Comparison of ENCODE assay signal across 8 cellular contexts in genomic region chr6:142846883-142847287, GRCh38.
DNase-seq lines count a peak whose midpoint lies in the region; ATAC-seq and TF ChIP-seq lines count a peak whose summit lies in the region.

No MANE protein-coding gene starts in this region.

- no peaks in the 10 kb centered on the region for H3K9me3 Mint-ChIP-seq in naive B cell

- peak overlapping the region in 5 of 6 donors; percentile 80 to 98 (median 91) for H3K27ac Mint-ChIP-seq in naive B cell

- POLR2A ChIA-PET in BJ (lab: Charles Lee) = interaction anchor here (0.7 kb wide), 1 partner anchor 100 kb away, joined by 9 read pairs; no protein-coding TSS in a partner anchor

- H3K36me3 Mint-ChIP-seq in naive B cell = no peaks in the 10 kb centered on the region

- peak overlapping the region in 5 of 8 donors; percentile 39 to 88 (median 77) for H3K4me3 Mint-ChIP-seq in naive B cell

- peak; percentile 67 for DNase-seq in BJ (ENCODE audit: low read depth)
- DNase-seq in MM.1S = peak; percentile 13
- DNase-seq in coronary artery (ENCODE audit: low spot score) = no peak
- no peak for DNase-seq in naive B cell
- DNase-seq in NCI-H510A treated with DMSO at 0.1 percent for 48 hours (lab: John Stamatoyannopoulos, UW) = no peak

- peak overlapping the region; percentile 94 for H3K9ac ChIP-seq in MM.1S (ENCODE audit: low read length)

- no peaks in the 10 kb centered on the region for H3K9me3 ChIP-seq in MM.1S (replicated peaks; ENCODE audit: insufficient read depth, low read length)

- peak overlapping the region; percentile 93 for H3K4me2 ChIP-seq in MM.1S (ENCODE audit: low read depth, low read length)

- no peak overlapping the region for H3K4me3 ChIP-seq in BJ (ENCODE audit: low read depth, low read length)
- H3K4me3 ChIP-seq in MM.1S (ENCODE audit: low read length) = no peak overlapping the region
- H3K4me3 ChIP-seq in coronary artery = peak overlapping the region; percentile 4

- H3K27ac ChIP-seq in MM.1S (ENCODE audit: low read length) (peak overlapping the region; percentile 99), coronary artery (peak overlapping the region; percentile 60 to 62)

- no peaks in the 10 kb centered on the region for H3K27me3 Mint-ChIP-seq in naive B cell

- CTCF ChIA-PET in BJ (lab: Yijun Ruan, JAX) = interaction anchor here (0.6 kb wide), 1 partner anchor 578 kb away, joined by 4 read pairs; no protein-coding TSS in a partner anchor

- no peak overlapping the region for H2AFZ ChIP-seq in MM.1S (ENCODE audit: low read length)

- H3F3A ChIP-seq in MM.1S (ENCODE audit: insufficient read depth, low read length) = peaks cover 39% of the 10 kb centered on the region

- H3K4me1 Mint-ChIP-seq in naive B cell = peaks cover 67 to 91% (median 88%) of the 10 kb centered on the region in 3 donors

- ATAC-seq in naive B cell (ENCODE audit: low read depth in 2 of 2) (no peak), GM18502 (IDR thresholded peaks at IDR 0.05; ENCODE audit: poor library complexity, unreplicated experiment) (no peak), HG03565 (IDR thresholded peaks at IDR 0.05; ENCODE audit: unreplicated experiment) (no peak), HG02840 (IDR thresholded peaks at IDR 0.05; ENCODE audit: low FRiP score, unreplicated experiment) (no peak)

- H3K4me1 ChIP-seq in MM.1S (ENCODE audit: low read length) = peaks cover 52% of the 10 kb centered on the region

- H3K9me2 ChIP-seq in MM.1S (replicated peaks; ENCODE audit: insufficient read depth, low read length) = no peaks in the 10 kb centered on the region

- no peaks in the 10 kb centered on the region for H4K20me1 ChIP-seq in MM.1S (ENCODE audit: insufficient read depth, low read length)

- H3K27me3 ChIP-seq in BJ (ENCODE audit: control insufficient read depth, insufficient read depth, low read length) (no peaks in the 10 kb centered on the region), MM.1S (replicated peaks; ENCODE audit: insufficient read depth, low read length) (no peaks in the 10 kb centered on the region)

- H3K36me3 ChIP-seq in BJ (ENCODE audit: control insufficient read depth, insufficient read depth, low read length) = no peaks in the 10 kb centered on the region
- no peaks in the 10 kb centered on the region for H3K36me3 ChIP-seq in MM.1S (replicated peaks; ENCODE audit: insufficient read depth, low read length)

- TF ChIP-seq CTCF in BJ (IDR thresholded peaks at IDR 0.05; ENCODE audit: insufficient read depth, low read depth, low read length) = no peak
- TF ChIP-seq CTCF in MM.1S (IDR thresholded peaks at IDR 0.05; ENCODE audit: low read length) = no peak
- no peak for TF ChIP-seq CTCF in coronary artery (IDR thresholded peaks at IDR 0.05)

- peaks cover 25% of the 10 kb centered on the region for H3K79me2 ChIP-seq in MM.1S (ENCODE audit: low read length)

Comparison
In these comparisons a context has a peak if more than half of its experiments do, and no peak if none do; other contexts are left out.
1. DNase-seq: peak in BJ (single experiment) and MM.1S (single experiment); none in coronary artery (single experiment), naive B cell (single experiment) and NCI-H510A treated with DMSO at 0.1 percent for 48 hours (single experiment).